Comparison of ENCODE assay signal across 8 cellular contexts in genomic region chr17:39150795-39151679, GRCh38. TPM values are rescaled to one million over a fixed set of nuclear protein-coding genes. Genes with fewer than 3 reads are reported as not detected.
DNase-seq lines count a peak whose midpoint lies in the region; ATAC-seq and TF ChIP-seq lines count a peak whose summit lies in the region.

PLXDC1 (minus strand) TSS chr17:39151637; CDS start chr17:39151437, 200 bp downstream.

- DNase-seq in CD4-positive, alpha-beta T cell, result peak in 1 of 10 experiments; percentile 27
- DNase-seq in SK-N-MC (ENCODE audit: low read depth, low spot score) (no peak), epithelial cell of proximal tubule (ENCODE audit: low read depth) (no peak), glomerular visceral epithelial cell (ENCODE audit: extremely low spot score) (no peak)
- DNase-seq in effector CD4-positive, alpha-beta T cell, result no peak

- peaks cover 26 to 38% of the 10 kb centered on the region in 2 experiments for H3K4me1 ChIP-seq in neutrophil (ENCODE audit: control insufficient read depth in 1 of 2, insufficient read depth in 1 of 2, low read depth in 1 of 2, low read length in 1 of 2)

- POLR2A ChIA-PET in CD4-positive, alpha-beta T cell (lab: Charles Lee), result interaction anchor here (0.7 to 6.2 kb wide), 15 partner anchors 8 to 352 kb away, joined by 3 to 71 read pairs (median 6); partner anchors contain the start of genes ARL5C, LASP1, PIP4K2B and RPL19

- peaks cover 27% of the 10 kb centered on the region for H3K36me3 Mint-ChIP-seq in CD4-positive, alpha-beta T cell (ENCODE audit: low read depth)

- CTCF ChIA-PET in CD4-positive, alpha-beta T cell (lab: Charles Lee), result interaction anchor here (1.0 to 4.4 kb wide), 6 partner anchors 24 to 593 kb away, joined by 3 to 80 read pairs (median 5); no protein-coding TSS in a partner anchor

- no peaks in the 10 kb centered on the region for H3K9me3 ChIP-seq in CD4-positive, alpha-beta T cell (ENCODE audit: control insufficient read depth, low read length)
- no peaks in the 10 kb centered on the region for H3K9me3 ChIP-seq in SK-N-MC (ENCODE audit: low read depth, low read length)
- H3K9me3 ChIP-seq in neutrophil, result no peaks in the 10 kb centered on the region

- H3K9me3 Mint-ChIP-seq in CD4-positive, alpha-beta T cell, result no peaks in the 10 kb centered on the region

- no peaks in the 10 kb centered on the region for H3K27me3 ChIP-seq in CD4-positive, alpha-beta T cell (ENCODE audit: control insufficient read depth, insufficient read depth, low read length)
- peaks cover 76% of the 10 kb centered on the region for H3K27me3 ChIP-seq in neutrophil

- no peak within 1 kb of the TSS for H3K9ac ChIP-seq in SK-N-MC (ENCODE audit: insufficient read length)

- ATAC-seq in CD4-positive, alpha-beta T cell (ENCODE audit: poor library complexity), result no peak
- ATAC-seq in GM21825 (IDR thresholded peaks at IDR 0.05; ENCODE audit: unreplicated experiment) (no peak), HG02884 (IDR thresholded peaks at IDR 0.05; ENCODE audit: unreplicated experiment) (no peak)

- H3K27ac Mint-ChIP-seq in CD4-positive, alpha-beta T cell, result peak within 1 kb of the TSS; percentile 97

- intact Hi-C loops in CD4-positive, alpha-beta T cell (cut with DNase I, micrococcal nuclease), result loop anchor here (2.0 to 10.0 kb wide), 4 partner anchors 54 to 474 kb away; partner anchors contain the start of genes PSMB3 (in 1 of the 2) and RPL23 (in 1 of the 2)

- peak within 1 kb of the TSS; percentile 99 for H3K4me3 Mint-ChIP-seq in CD4-positive, alpha-beta T cell

- TF ChIP-seq CTCF in CD4-positive, alpha-beta T cell (IDR thresholded peaks at IDR 0.05), result no peak
- TF ChIP-seq CTCF in epithelial cell of proximal tubule (conservative IDR thresholded peaks at IDR 0.05; ENCODE audit: low read depth, low read length), result no peak
- TF ChIP-seq CTCF in neutrophil (IDR thresholded peaks at IDR 0.05), result no peak

- H3K4me1 Mint-ChIP-seq in CD4-positive, alpha-beta T cell (ENCODE audit: low read depth), result peaks cover 55% of the 10 kb centered on the region

- H3K27ac ChIP-seq in CD4-positive, alpha-beta T cell (ENCODE audit: low read depth, low read length), result peak within 1 kb of the TSS; percentile 69
- H3K27ac ChIP-seq in SK-N-MC, result no peak within 1 kb of the TSS
- no peak within 1 kb of the TSS for H3K27ac ChIP-seq in neutrophil

- H3K4me3 ChIP-seq in SK-N-MC (peak within 1 kb of the TSS; percentile 95), epithelial cell of proximal tubule (ENCODE audit: low read depth, low read length) (peak within 1 kb of the TSS; percentile 75), neutrophil (ENCODE audit: low read depth in 1 of 2, low read length in 1 of 2) (peak within 1 kb of the TSS; percentile 58 to 80)

- H3K36me3 ChIP-seq in SK-N-MC (ENCODE audit: insufficient read depth, low read length) (no peaks in the 10 kb centered on the region), neutrophil (no peaks in the 10 kb centered on the region)

- H3K27me3 Mint-ChIP-seq in CD4-positive, alpha-beta T cell, result peaks cover 19% of the 10 kb centered on the region

RNA-seq across cellular contexts. Expression of gene PLXDC1, which starts in this region (rescaled TPM):
- 10 to 100 TPM; 66.7 to 67.6 TPM for total RNA-seq in CD4-positive, alpha-beta T cell
- not detected in 2 replicates for total RNA-seq in epithelial cell of proximal tubule

Comparison
In these comparisons a context has a peak if more than half of its experiments do, and no peak if none do; other contexts are left out.
1. RNA of gene PLXDC1 (total RNA-seq): 66.7 to 67.6 TPM in CD4-positive, alpha-beta T cell; not detected in epithelial cell of proximal tubule; every median in the first group is over 10 times any median in the second.
2. Peak in every context shown above with its lines, with median percentiles within 50 percentile points of each other: H3K4me3 ChIP-seq.